8 cellular contexts compared by ENCODE assay signal in genomic region chr20:17873410-17874270, GRCh38.
DNase-seq lines count a peak whose midpoint lies in the region; ATAC-seq and TF ChIP-seq lines count a peak whose summit lies in the region.

No MANE protein-coding gene starts in this region.

- TF ChIP-seq CTCF in VCaP (conservative IDR thresholded peaks at IDR 0.05) (no peak), suprapubic skin (IDR thresholded peaks at IDR 0.05) (no peak)

- H3K27me3 ChIP-seq in suprapubic skin = no peaks in the 10 kb centered on the region

- no peak overlapping the region for H3K4me3 ChIP-seq in suprapubic skin

- ATAC-seq in HG03196 (IDR thresholded peaks at IDR 0.05; ENCODE audit: unreplicated experiment) = no peak

- 32% methylated on average over 14 of the region's 14 CpGs for WGBS in suprapubic skin

- H3K36me3 ChIP-seq in suprapubic skin = no peaks in the 10 kb centered on the region

- TF ChIP-seq POLR2A in suprapubic skin (IDR thresholded peaks at IDR 0.05) = no peak

- no peak for TF ChIP-seq EP300 in suprapubic skin (IDR thresholded peaks at IDR 0.05)

- H3K9me3 ChIP-seq in suprapubic skin = no peaks in the 10 kb centered on the region

- H3K27ac ChIP-seq in VCaP (peak overlapping the region; percentile 87), suprapubic skin (peak overlapping the region; percentile 64)

- DNase-seq in AG20443 (ENCODE audit: low spot score) (peak; percentile 94), LHCN-M2 (ENCODE audit: low read depth) (peak; percentile 62), iris pigment epithelial cell (ENCODE audit: low read depth) (peak; percentile 95), suprapubic skin (ENCODE audit: low spot score in 2 of 2) (peak; percentile 92 to 96), GDM1 (lab: John Stamatoyannopoulos, UW) (no peak)
- no peak for DNase-seq in activated CD4-positive, CD25-positive, alpha-beta regulatory T cell treated with anti-CD3 and anti-CD28 coated beads, Interleukin-2, amount 50 U/mL, for 72 hours

- peaks cover 37% of the 10 kb centered on the region for H3K4me1 ChIP-seq in suprapubic skin

Comparison
In these comparisons a context has a peak if more than half of its experiments do, and no peak if none do; other contexts are left out.
1. DNase-seq: peak in AG20443 (single experiment), LHCN-M2 (single experiment), iris pigment epithelial cell (single experiment) and suprapubic skin (2 of 2); none in activated CD4-positive, CD25-positive, alpha-beta regulatory T cell treated with anti-CD3 and anti-CD28 coated beads, Interleukin-2, amount 50 U/mL, for 72 hours (single experiment) and GDM1 (single experiment).